ENCODE assay signal across 10 cellular contexts in the genomic region with DNA sequence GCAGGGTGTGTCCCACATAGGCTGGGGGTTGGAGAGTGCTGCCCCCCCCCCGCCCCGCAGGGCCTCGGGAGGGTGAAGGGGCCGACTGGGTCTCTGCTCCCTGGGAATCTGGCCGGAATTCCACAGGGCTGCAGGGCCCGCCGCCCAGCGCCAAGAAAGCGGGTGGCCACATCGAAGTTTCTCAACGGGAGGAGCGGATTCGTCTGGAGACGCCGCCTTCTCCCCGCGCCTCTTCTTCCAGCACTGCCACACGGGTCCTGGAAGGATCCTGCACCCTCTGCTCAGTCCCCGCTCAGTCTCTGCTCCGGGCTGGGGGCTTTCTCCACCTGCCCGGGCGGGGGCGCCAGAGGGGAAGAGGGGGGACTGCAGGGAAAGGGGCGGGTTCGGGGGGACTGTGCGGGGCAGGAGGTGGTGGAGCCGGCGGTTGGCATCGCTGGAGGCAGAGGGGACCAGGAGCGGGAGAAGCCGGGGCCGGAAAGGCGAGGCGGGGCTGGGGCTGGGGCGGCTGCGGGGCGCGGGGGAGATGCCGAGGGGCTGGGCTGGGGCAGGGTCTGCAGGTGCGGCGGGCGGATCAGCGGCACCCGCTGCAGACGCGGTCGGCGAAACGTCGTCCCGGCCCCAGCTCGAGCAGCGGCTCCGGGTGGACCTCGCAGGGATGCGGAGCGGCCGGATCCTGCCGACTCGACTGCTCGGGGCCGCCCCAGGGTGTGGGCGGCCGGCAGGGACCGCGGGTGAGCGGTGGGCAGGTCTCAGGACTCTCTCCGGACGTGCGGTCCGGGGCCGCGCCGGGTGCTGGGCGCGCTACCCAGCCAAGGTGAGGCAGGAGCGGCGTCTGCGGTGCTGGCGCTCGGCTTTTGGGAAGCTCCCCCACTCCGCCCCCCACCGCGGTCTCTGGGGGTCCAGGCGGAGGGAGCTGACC.
DNase-seq lines count a peak whose midpoint lies in the region; ATAC-seq and TF ChIP-seq lines count a peak whose summit lies in the region.
"Had no signal": no experiment of that assay in that cellular context is flagged by ENCODE, and none has a peak within 500 bp of the region (broad histone marks: within the 10 kb centered on the region; RNA-seq: fewer than 3 reads in every experiment).

No MANE protein-coding gene starts in this region.

- H3K27me3 ChIP-seq in dorsolateral prefrontal cortex (peaks cover 0 to 30% (median 18%) of the 10 kb centered on the region in 45 donors), adrenal gland (peaks cover 23% of the 10 kb centered on the region)

- no peak for ATAC-seq in HG03520 (IDR thresholded peaks at IDR 0.05; ENCODE audit: unreplicated experiment)
- no peak for ATAC-seq in effector memory CD8-positive, alpha-beta T cell (replicated peaks)

- TF ChIP-seq CTCF in dorsolateral prefrontal cortex (IDR thresholded peaks at IDR 0.05 in 54 of 56, conservative IDR thresholded peaks at IDR 0.05 in 2 of 56; ENCODE audit: low read depth in 1 of 56, partially characterized antibody in 56 of 56) (no peak), adrenal gland (IDR thresholded peaks at IDR 0.05) (no peak)

- peaks cover 0 to 3% of the 10 kb centered on the region in 2 donors for H3K9me3 Mint-ChIP-seq in effector memory CD8-positive, alpha-beta T cell

- DNase-seq in AG08396 (ENCODE audit: low spot score) = peak; percentile 75
- peak; percentile 60 for DNase-seq in GM03348 (ENCODE audit: low spot score)
- peak in 2 of 10 donors; percentile 45 to 49 for DNase-seq in dorsolateral prefrontal cortex
- DNase-seq in NCI-H1417 treated with DMSO at 0.1 percent for 48 hours (lab: John Stamatoyannopoulos, UW) = no peak
- no peak for DNase-seq in adrenal gland
- no peak for DNase-seq in effector memory CD8-positive, alpha-beta T cell
- DNase-seq: stimulated activated CD4-positive, alpha-beta T cell treated with anti-CD3 and anti-CD28 coated beads, Interleukin-1b, Interleukin-23, amount 100 ng/mL, for 48 hours; T1000 had no signal

- H3K36me3 Mint-ChIP-seq in effector memory CD8-positive, alpha-beta T cell (ENCODE audit: insufficient read depth) = no peaks in the 10 kb centered on the region

- H3K27ac Mint-ChIP-seq in effector memory CD8-positive, alpha-beta T cell = no peak overlapping the region

- no peaks in the 10 kb centered on the region for H3K4me1 ChIP-seq in mesodermal cell (ENCODE audit: control insufficient read depth, insufficient read depth, low read length, poor library complexity, severe bottlenecking)
- H3K4me1 ChIP-seq in adrenal gland (replicated peaks in 1 of 2) = peaks cover 0 to 4% of the 10 kb centered on the region in 2 donors

- H3K27ac ChIP-seq in dorsolateral prefrontal cortex (peak overlapping the region in 34 of 59 donors; percentile 1 to 87 (median 60)), mesodermal cell (ENCODE audit: low read depth, low read length, severe bottlenecking) (no peak overlapping the region), adrenal gland (no peak overlapping the region)

- H3K4me3 ChIP-seq in dorsolateral prefrontal cortex = peak overlapping the region in 57 of 59 donors; percentile 7 to 66 (median 49)
- peak overlapping the region; percentile 16 for H3K4me3 ChIP-seq in mesodermal cell (ENCODE audit: extremely low read depth, insufficient read depth, low read length, poor library complexity, severe bottlenecking)
- H3K4me3 ChIP-seq in adrenal gland = peak overlapping the region in 1 of 4 donors; percentile 42

- WGBS in mesodermal cell (ENCODE audit: insufficient coverage in 2 of 2), 2 experiments = 1 to 2% methylated on average over 28 to 56 of the region's 85 CpGs
- 3 to 10% (median 6%) methylated on average over 4 to 85 of the region's 85 CpGs for WGBS in adrenal gland, 4 donors

- peaks cover 12 to 52% of the 10 kb centered on the region in 2 donors for H3K27me3 Mint-ChIP-seq in effector memory CD8-positive, alpha-beta T cell

- intact Hi-C loops in dorsolateral prefrontal cortex (cut with DNase I) (no loop called here), adrenal gland (cut with DNase I) (no loop called here)

- no peak for TF ChIP-seq POLR2A in adrenal gland (IDR thresholded peaks at IDR 0.05)

- no peaks in the 10 kb centered on the region for H3K4me1 Mint-ChIP-seq in effector memory CD8-positive, alpha-beta T cell (ENCODE audit: low read depth in 2 of 2)

- H3K9me3 ChIP-seq in mesodermal cell (ENCODE audit: control insufficient read depth, low read length) = no peaks in the 10 kb centered on the region
- H3K9me3 ChIP-seq in adrenal gland (replicated peaks in 1 of 3) = no peaks in the 10 kb centered on the region

- H3K4me3 Mint-ChIP-seq in effector memory CD8-positive, alpha-beta T cell = no peak overlapping the region

- H3K36me3 ChIP-seq in mesodermal cell (ENCODE audit: control insufficient read depth, insufficient read depth, low read length) (no peaks in the 10 kb centered on the region), adrenal gland (replicated peaks in 1 of 2) (no peaks in the 10 kb centered on the region)

Comparison
In these comparisons a context has a peak if more than half of its experiments do, and no peak if none do; other contexts are left out.
1. DNase-seq: peak in AG08396 (single experiment) and GM03348 (single experiment); none in NCI-H1417 treated with DMSO at 0.1 percent for 48 hours (single experiment), adrenal gland (0 of 7) and effector memory CD8-positive, alpha-beta T cell (0 of 3).
2. H3K27ac ChIP-seq: peak in dorsolateral prefrontal cortex (34 of 59); none in mesodermal cell (single experiment) and adrenal gland (0 of 5).